ENCODE assay signal across 8 cellular contexts in genomic region chr7:2477447-2478386, GRCh38. TPM values are rescaled to one million over a fixed set of nuclear protein-coding genes. Genes with fewer than 3 reads are reported as not detected.
DNase-seq lines count a peak whose midpoint lies in the region; ATAC-seq, FAIRE-seq and TF ChIP-seq lines count a peak whose summit lies in the region.

No MANE protein-coding gene starts in this region.

- H3K27ac ChIP-seq in trophoblast cell (ENCODE audit: low read depth, low read length), result no peak overlapping the region

- H4K12ac ChIP-seq in trophoblast cell (ENCODE audit: low read depth, low read length), result no peak overlapping the region

- intact Hi-C loops in activated T-helper 2 cell treated with anti-CD3 and anti-CD28 coated beads, Interferon-gamma antibody, Interleukin-2, Interleukin-4, amounts not matched to agents 10 μg/mL and 5 μg/mL and 100 μg/mL, durations not matched to agents 14 hours and 24 hours and 36 hours (cut with micrococcal nuclease), result loop anchor here (1.0 to 5.0 kb wide), 4 partner anchors 53 to 233 kb away; partner anchors contain the start of gene BRAT1

- H4K8ac ChIP-seq in trophoblast cell (ENCODE audit: low read depth, low read length), result no peak overlapping the region

- no peak overlapping the region for H2BK120ac ChIP-seq in trophoblast cell (ENCODE audit: insufficient read depth, low read length, poor library complexity)

- H3K4me3 Mint-ChIP-seq in activated T-helper 2 cell treated with anti-CD3 and anti-CD28 coated beads, Interferon-gamma antibody, Interleukin-2, Interleukin-4, amounts not matched to agents 10 μg/mL and 5 μg/mL and 100 μg/mL, durations not matched to agents 14 hours and 24 hours and 36 hours (ENCODE audit: low read depth), result no peak overlapping the region

- peaks cover 3% of the 10 kb centered on the region for H3K27me3 Mint-ChIP-seq in activated T-helper 2 cell treated with anti-CD3 and anti-CD28 coated beads, Interferon-gamma antibody, Interleukin-2, Interleukin-4, amounts not matched to agents 10 μg/mL and 5 μg/mL and 100 μg/mL, durations not matched to agents 14 hours and 24 hours and 36 hours (ENCODE audit: low read depth)

- peak; percentile 57 for ATAC-seq in HG02759 (IDR thresholded peaks at IDR 0.05; ENCODE audit: unreplicated experiment)

- H2AFZ ChIP-seq in trophoblast cell (ENCODE audit: insufficient read depth, low read length, poor library complexity), result peak overlapping the region; percentile 24

- no peak overlapping the region for H3K4ac ChIP-seq in trophoblast cell (ENCODE audit: low read depth, low read length)

- no peak overlapping the region for H3K14ac ChIP-seq in trophoblast cell (ENCODE audit: low read length)

- H3K36me3 Mint-ChIP-seq in activated T-helper 2 cell treated with anti-CD3 and anti-CD28 coated beads, Interferon-gamma antibody, Interleukin-2, Interleukin-4, amounts not matched to agents 10 μg/mL and 5 μg/mL and 100 μg/mL, durations not matched to agents 14 hours and 24 hours and 36 hours (ENCODE audit: low read depth), result no peaks in the 10 kb centered on the region

- H3K9me3 ChIP-seq in trophoblast cell (ENCODE audit: insufficient read depth, low read depth, low read length), result peaks cover 4% of the 10 kb centered on the region

- no peak overlapping the region for H3K23ac ChIP-seq in trophoblast cell (ENCODE audit: low read length)

- no peak overlapping the region for H2BK5ac ChIP-seq in trophoblast cell (ENCODE audit: low read depth, low read length, poor library complexity)

- H3K4me1 ChIP-seq in trophoblast cell (ENCODE audit: control insufficient read depth in 1 of 2, insufficient read depth in 2 of 2, low read length in 2 of 2), result peaks cover 0 to 2% of the 10 kb centered on the region in 2 experiments

- H3K36me3 ChIP-seq in trophoblast cell (ENCODE audit: control insufficient read depth in 1 of 2, insufficient read depth in 2 of 2, low read length in 2 of 2), result no peaks in the 10 kb centered on the region

- H3K9me3 Mint-ChIP-seq in activated T-helper 2 cell treated with anti-CD3 and anti-CD28 coated beads, Interferon-gamma antibody, Interleukin-2, Interleukin-4, amounts not matched to agents 10 μg/mL and 5 μg/mL and 100 μg/mL, durations not matched to agents 14 hours and 24 hours and 36 hours, result peaks cover 2% of the 10 kb centered on the region

- no peaks in the 10 kb centered on the region for H3K27me3 ChIP-seq in trophoblast cell (ENCODE audit: insufficient read depth, low read length)

- no peak overlapping the region for H2BK12ac ChIP-seq in trophoblast cell (ENCODE audit: low read length)

- no CpG with 5 or more reads among the region's 34 CpGs for WGBS in trophoblast cell (ENCODE audit: extremely low coverage, insufficient coverage, insufficient read length)

- no peak overlapping the region for H4K91ac ChIP-seq in trophoblast cell (ENCODE audit: low read depth, low read length)

- no peak overlapping the region for H3K9ac ChIP-seq in trophoblast cell (ENCODE audit: low read length)

- H3K79me1 ChIP-seq in trophoblast cell (ENCODE audit: low read length), result no peaks in the 10 kb centered on the region

- peak; percentile 98 for FAIRE-seq in urothelium cell line (lab: Jason Lieb, UNC)

- H3K79me2 ChIP-seq in trophoblast cell (ENCODE audit: control insufficient read depth, insufficient read depth, low read length, poor library complexity), result no peaks in the 10 kb centered on the region

- H3K4me1 Mint-ChIP-seq in activated T-helper 2 cell treated with anti-CD3 and anti-CD28 coated beads, Interferon-gamma antibody, Interleukin-2, Interleukin-4, amounts not matched to agents 10 μg/mL and 5 μg/mL and 100 μg/mL, durations not matched to agents 14 hours and 24 hours and 36 hours (ENCODE audit: low read depth), result peaks cover 2% of the 10 kb centered on the region

- no peak overlapping the region for H3K18ac ChIP-seq in trophoblast cell (ENCODE audit: low read length)

- no peak overlapping the region for H2AK5ac ChIP-seq in trophoblast cell (ENCODE audit: low read length)

- TF ChIP-seq CTCF in foreskin fibroblast (IDR thresholded peaks at IDR 0.05; ENCODE audit: low read depth, low read length), result peak; percentile 79

- DNase-seq in DMS53 treated with DMSO at 0.1 percent for 48 hours (lab: John Stamatoyannopoulos, UW; ENCODE audit: unreplicated experiment) (peak; percentile 49), RPMI8226 (peak; percentile 75), foreskin fibroblast (peak; percentile 66 to 88), trophoblast cell (peak in 1 of 2 donors; percentile 37), urothelium cell line (ENCODE audit: low spot score) (peak; percentile 88), middle frontal gyrus (ENCODE audit: extremely low spot score, low spot score) (no peak)
- peak; percentile 57 for DNase-seq in activated T-helper 2 cell treated with anti-CD3 and anti-CD28 coated beads, Interferon-gamma antibody, Interleukin-2, Interleukin-4, amounts not matched to agents 10 μg/mL and 5 μg/mL and 100 μg/mL, durations not matched to agents 14 hours and 24 hours and 36 hours (ENCODE audit: low spot score)

- H3K4me2 ChIP-seq in trophoblast cell (ENCODE audit: low read length), result no peak overlapping the region

- no peak overlapping the region for H3K4me3 ChIP-seq in foreskin fibroblast (ENCODE audit: low read depth in 1 of 2, low read length in 2 of 2)
- peak overlapping the region; percentile 42 for H3K4me3 ChIP-seq in trophoblast cell (ENCODE audit: low read depth, low read length)

- H3K27ac Mint-ChIP-seq in activated T-helper 2 cell treated with anti-CD3 and anti-CD28 coated beads, Interferon-gamma antibody, Interleukin-2, Interleukin-4, amounts not matched to agents 10 μg/mL and 5 μg/mL and 100 μg/mL, durations not matched to agents 14 hours and 24 hours and 36 hours, result no peak overlapping the region

RNA-seq across cellular contexts. Expression of gene GRIFIN, which starts 1.5 kb away (rescaled TPM):
- not detected in 2 replicates for total RNA-seq in activated T-helper 2 cell treated with anti-CD3 and anti-CD28 coated beads, Interferon-gamma antibody, Interleukin-2, Interleukin-4, amounts not matched to agents 10 μg/mL and 5 μg/mL and 100 μg/mL, durations not matched to agents 14 hours and 24 hours and 36 hours
- not detected in 2 replicates for polyA plus RNA-seq in trophoblast cell (2013)

RNA-seq across cellular contexts. Expression of gene LFNG, which starts 41.9 kb away (rescaled TPM):
- 41.0 and 45.6 TPM in 2 replicates for total RNA-seq in activated T-helper 2 cell treated with anti-CD3 and anti-CD28 coated beads, Interferon-gamma antibody, Interleukin-2, Interleukin-4, amounts not matched to agents 10 μg/mL and 5 μg/mL and 100 μg/mL, durations not matched to agents 14 hours and 24 hours and 36 hours
- polyA plus RNA-seq in trophoblast cell (2013), result 4.9 and 5.3 TPM in 2 replicates
